ENCODE assay signal across 21 cellular contexts in the genomic region with DNA sequence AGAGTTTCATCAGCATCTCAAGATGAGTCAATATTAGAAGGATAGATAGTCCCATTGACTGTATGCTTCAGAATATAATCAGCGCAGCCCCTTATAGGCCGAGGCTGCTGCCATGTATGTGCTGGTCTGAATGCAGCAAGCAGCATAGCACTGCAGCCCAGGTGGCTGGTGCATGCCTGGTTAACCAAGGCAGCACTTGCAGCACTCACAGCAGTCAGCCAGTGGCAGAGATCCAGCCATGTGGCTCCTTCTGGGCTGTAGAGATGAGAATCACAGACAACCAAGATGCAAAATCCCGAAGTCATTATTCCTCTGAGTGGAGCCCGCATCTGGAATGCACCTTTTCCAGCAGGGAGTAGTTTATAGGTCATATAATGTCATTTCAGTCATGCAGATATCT.
DNase-seq lines count a peak whose midpoint lies in the region; ATAC-seq and TF ChIP-seq lines count a peak whose summit lies in the region.
"Had no signal": no experiment of that assay in that cellular context is flagged by ENCODE, and none has a peak within 500 bp of the region (broad histone marks: within the 10 kb centered on the region; RNA-seq: fewer than 3 reads in every experiment).

No MANE protein-coding gene starts in this region.

- H3K9me3 ChIP-seq in heart left ventricle (peaks cover 0 to 20% (median 6%) of the 10 kb centered on the region in 12 donors), RWPE2 (ENCODE audit: severe bottlenecking) (peaks cover 20% of the 10 kb centered on the region)
- H3K9me3 ChIP-seq: upper lobe of right lung had no signal

- TF ChIP-seq CTCF in heart left ventricle (IDR thresholded peaks at IDR 0.05) (no peak), RWPE2 (IDR thresholded peaks at IDR 0.05; ENCODE audit: poor library complexity, severe bottlenecking) (no peak), fibroblast of villous mesenchyme (IDR thresholded peaks at IDR 0.05; ENCODE audit: insufficient read depth, low read depth, low read length) (no peak)

- DNase-seq in heart left ventricle (peak in 1 of 5 donors; percentile 30), Right ventricle myocardium inferior (ENCODE audit: missing footprints) (no peak), RWPE2 (ENCODE audit: low spot score) (no peak), fibroblast of villous mesenchyme (ENCODE audit: low read depth) (peak; percentile 36), NCI-H774 (lab: John Stamatoyannopoulos, UW) (no peak), hypothalamus (lab: John Stamatoyannopoulos, UW) (no peak), NCI-H2107 (lab: John Stamatoyannopoulos, UW) (no peak)
- DNase-seq: activated CD4-positive, alpha-beta T cell treated with anti-CD3 and anti-CD28 coated beads, Interleukin-2, amount 50 U/mL, for 48 hours; activated T-cell treated with anti-CD3 and anti-CD28 coated beads for 4 hours; amygdala; effector memory CD8-positive, alpha-beta T cell; islet precursor cell; naive thymus-derived CD4-positive, alpha-beta T cell; NCI-H2029 treated with DMSO at 0.1 percent for 48 hours; NCI-H510A; stimulated activated naive CD8-positive, alpha-beta T cell treated with anti-CD3 and anti-CD28 coated beads, Interleukin-15, amount 100 ng/mL, for 72 hours; upper lobe of right lung had no signal

- intact Hi-C loops in heart left ventricle (cut with DNase I), result no loop called here
- intact Hi-C loops in Right ventricle myocardium inferior (cut with DNase I), result no loop called here

- no peak for TF ChIP-seq POLR2A in heart left ventricle (IDR thresholded peaks at IDR 0.05)

- H3K27ac ChIP-seq in heart left ventricle (peak overlapping the region in 1 of 12 donors; percentile 7), RWPE2 (ENCODE audit: poor library complexity, severe bottlenecking) (peak overlapping the region; percentile 64)
- H3K27ac ChIP-seq: C4-2B, upper lobe of right lung, VCaP had no signal

- no peak overlapping the region for H3K4me3 ChIP-seq in heart left ventricle
- no peak overlapping the region for H3K4me3 ChIP-seq in RWPE2 (ENCODE audit: severe bottlenecking)
- no peak overlapping the region for H3K4me3 ChIP-seq in fibroblast of villous mesenchyme (ENCODE audit: low read depth, low read length)
- H3K4me3 ChIP-seq: hepatocyte, upper lobe of right lung had no signal

- 77 to 87% (median 81%) methylated on average over 4 of the region's 4 CpGs for WGBS in heart left ventricle, 4 donors

- H3K4me1 ChIP-seq in heart left ventricle, result peaks cover 0 to 24% (median 18%) of the 10 kb centered on the region in 12 donors
- H3K4me1 ChIP-seq in RWPE2 (ENCODE audit: insufficient read depth, poor library complexity, severe bottlenecking), result peaks cover 17% of the 10 kb centered on the region

- ATAC-seq in heart left ventricle, result peak; percentile 33 to 62 (median 41)
- no peak for ATAC-seq in Right ventricle myocardium inferior
- ATAC-seq in RWPE2 (ENCODE audit: low read depth), result no peak
- ATAC-seq in HG02678 (IDR thresholded peaks at IDR 0.05; ENCODE audit: unreplicated experiment), result no peak
- ATAC-seq: effector memory CD8-positive, alpha-beta T cell; naive thymus-derived CD4-positive, alpha-beta T cell; stimulated activated naive CD8-positive, alpha-beta T cell treated with anti-CD3 and anti-CD28 coated beads, Interleukin-15, amount 100 ng/mL, for 72 hours had no signal

- H3K36me3 ChIP-seq in heart left ventricle (no peaks in the 10 kb centered on the region), RWPE2 (ENCODE audit: low read depth) (no peaks in the 10 kb centered on the region; the same call in 1 of the 2 replicates)
- H3K36me3 ChIP-seq: upper lobe of right lung had no signal

- H3K27me3 ChIP-seq in heart left ventricle (no peaks in the 10 kb centered on the region), RWPE2 (ENCODE audit: insufficient read depth, poor library complexity, severe bottlenecking) (no peaks in the 10 kb centered on the region)
- H3K27me3 ChIP-seq: hepatocyte, upper lobe of right lung had no signal

Comparison
In these comparisons a context has a peak if more than half of its experiments do, and no peak if none do; other contexts are left out.
1. ATAC-seq: peak in heart left ventricle (4 of 4); none in Right ventricle myocardium inferior (single experiment), RWPE2 (single experiment) and HG02678 (single experiment).